In the genomic region with DNA sequence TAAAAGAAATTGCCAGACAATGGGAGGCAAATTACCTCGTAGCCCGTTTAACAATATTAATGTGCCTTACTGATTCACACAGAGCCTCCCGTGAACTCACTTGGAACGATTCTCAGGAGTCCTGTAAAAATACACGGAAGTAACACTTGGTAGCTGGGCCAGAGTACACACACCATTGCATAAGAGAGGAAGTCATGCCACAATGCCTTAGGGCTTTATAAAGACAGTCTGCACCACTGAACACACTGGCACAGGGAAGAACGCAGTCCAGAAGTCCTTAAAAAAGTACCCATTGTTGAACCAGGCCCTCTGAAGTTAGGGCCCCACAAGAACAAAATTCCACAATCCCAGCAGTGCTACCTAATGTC, we compare ENCODE assay signal across 1 cellular context.
TF ChIP-seq lines count a peak whose summit lies in the region.

No MANE protein-coding gene starts in this region.

TF ChIP-seq in HepG2, 621 proteins besides CTCF, POLR2A, EP300 and RAD21 (continued from another document and continues in another):
- TF ChIP-seq, protein P1, sequence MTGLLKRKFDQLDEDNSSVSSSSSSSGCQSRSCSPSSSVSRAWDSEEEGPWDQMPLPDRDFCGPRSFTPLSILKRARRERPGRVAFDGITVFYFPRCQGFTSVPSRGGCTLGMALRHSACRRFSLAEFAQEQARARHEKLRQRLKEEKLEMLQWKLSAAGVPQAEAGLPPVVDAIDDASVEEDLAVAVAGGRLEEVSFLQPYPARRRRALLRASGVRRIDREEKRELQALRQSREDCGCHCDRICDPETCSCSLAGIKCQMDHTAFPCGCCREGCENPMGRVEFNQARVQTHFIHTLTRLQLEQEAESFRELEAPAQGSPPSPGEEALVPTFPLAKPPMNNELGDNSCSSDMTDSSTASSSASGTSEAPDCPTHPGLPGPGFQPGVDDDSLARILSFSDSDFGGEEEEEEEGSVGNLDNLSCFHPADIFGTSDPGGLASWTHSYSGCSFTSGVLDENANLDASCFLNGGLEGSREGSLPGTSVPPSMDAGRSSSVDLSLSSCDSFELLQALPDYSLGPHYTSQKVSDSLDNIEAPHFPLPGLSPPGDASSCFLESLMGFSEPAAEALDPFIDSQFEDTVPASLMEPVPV (CRISPR knock-in tag; IDR thresholded peaks at IDR 0.05): no peak
- TF ChIP-seq ZIK1 (CRISPR knock-in tag; IDR thresholded peaks at IDR 0.05; ENCODE audit: borderline replicate concordance, low read depth) (no peak), ESRRA (CRISPR knock-in tag; IDR thresholded peaks at IDR 0.05; ENCODE audit: low read depth) (no peak), ZNF552 (CRISPR knock-in tag; IDR thresholded peaks at IDR 0.05; ENCODE audit: borderline replicate concordance) (peak; percentile 30; the same call in 1 of the 2 replicates), ZNF331 (CRISPR knock-in tag; IDR thresholded peaks at IDR 0.05) (peak; percentile 83; the same call in 1 of the 2 replicates), ZNF354B (CRISPR knock-in tag; IDR thresholded peaks at IDR 0.05) (no peak), NAIF1 (CRISPR knock-in tag; IDR thresholded peaks at IDR 0.05; ENCODE audit: borderline replicate concordance) (no peak), HOXA5 (CRISPR knock-in tag; IDR thresholded peaks at IDR 0.05) (0 out of 2 replicates have a peak, but pooled peaks have one; percentile 45), SMAD3 (CRISPR knock-in tag; IDR thresholded peaks at IDR 0.05) (peak; percentile 31; the same call in 1 of the 2 replicates), MXD3 (CRISPR knock-in tag; IDR thresholded peaks at IDR 0.05) (no peak), HMGA1 (CRISPR knock-in tag; conservative IDR thresholded peaks at IDR 0.05) (no peak), ZNF337 (CRISPR knock-in tag; IDR thresholded peaks at IDR 0.05; ENCODE audit: borderline replicate concordance, low read depth) (0 out of 2 replicates have a peak, but pooled peaks have one; percentile 51), ATM (IDR thresholded peaks at IDR 0.05; ENCODE audit: borderline replicate concordance) (no peak), FOSL2 (CRISPR knock-in tag; IDR thresholded peaks at IDR 0.05) (peak; percentile 78), ZC3H4 (CRISPR knock-in tag; IDR thresholded peaks at IDR 0.05; ENCODE audit: borderline replicate concordance) (no peak), HNRNPL (IDR thresholded peaks at IDR 0.05; ENCODE audit: low read depth, low read length) (0 out of 2 replicates have a peak, but pooled peaks have one; percentile 59), ZNF841 (CRISPR knock-in tag; IDR thresholded peaks at IDR 0.05; ENCODE audit: borderline replicate concordance) (no peak), MED13 (CRISPR knock-in tag; IDR thresholded peaks at IDR 0.05) (no peak), ZBTB40 (IDR thresholded peaks at IDR 0.05) (no peak), ZBTB40 (CRISPR knock-in tag; IDR thresholded peaks at IDR 0.05) (no peak), JUND (CRISPR knock-in tag; IDR thresholded peaks at IDR 0.05) (no peak), ZNF720 (CRISPR knock-in tag; IDR thresholded peaks at IDR 0.05) (no peak), ZNF776 (CRISPR knock-in tag; IDR thresholded peaks at IDR 0.05) (no peak), GZF1 (CRISPR knock-in tag; IDR thresholded peaks at IDR 0.05) (no peak), E2F5 (CRISPR knock-in tag; conservative IDR thresholded peaks at IDR 0.05) (no peak), ZFY (CRISPR knock-in tag; IDR thresholded peaks at IDR 0.05) (peak; percentile 58; the same call in 1 of the 2 replicates), FOXO4 (CRISPR knock-in tag; conservative IDR thresholded peaks at IDR 0.05) (no peak), ZNF350 (CRISPR knock-in tag; IDR thresholded peaks at IDR 0.05; ENCODE audit: borderline replicate concordance, low read depth) (no peak), ETV6 (CRISPR knock-in tag; conservative IDR thresholded peaks at IDR 0.05) (peak; percentile 97), TCF7 (IDR thresholded peaks at IDR 0.05; ENCODE audit: low read depth) (peak; percentile 49), ZNF138 (CRISPR knock-in tag; IDR thresholded peaks at IDR 0.05; ENCODE audit: low read depth) (no peak)
- TF ChIP-seq, protein P2, sequence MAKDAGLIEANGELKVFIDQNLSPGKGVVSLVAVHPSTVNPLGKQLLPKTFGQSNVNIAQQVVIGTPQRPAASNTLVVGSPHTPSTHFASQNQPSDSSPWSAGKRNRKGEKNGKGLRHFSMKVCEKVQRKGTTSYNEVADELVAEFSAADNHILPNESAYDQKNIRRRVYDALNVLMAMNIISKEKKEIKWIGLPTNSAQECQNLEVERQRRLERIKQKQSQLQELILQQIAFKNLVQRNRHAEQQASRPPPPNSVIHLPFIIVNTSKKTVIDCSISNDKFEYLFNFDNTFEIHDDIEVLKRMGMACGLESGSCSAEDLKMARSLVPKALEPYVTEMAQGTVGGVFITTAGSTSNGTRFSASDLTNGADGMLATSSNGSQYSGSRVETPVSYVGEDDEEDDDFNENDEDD (CRISPR knock-in tag; IDR thresholded peaks at IDR 0.05; ENCODE audit: borderline replicate concordance): no peak
- TF ChIP-seq, protein P3, sequence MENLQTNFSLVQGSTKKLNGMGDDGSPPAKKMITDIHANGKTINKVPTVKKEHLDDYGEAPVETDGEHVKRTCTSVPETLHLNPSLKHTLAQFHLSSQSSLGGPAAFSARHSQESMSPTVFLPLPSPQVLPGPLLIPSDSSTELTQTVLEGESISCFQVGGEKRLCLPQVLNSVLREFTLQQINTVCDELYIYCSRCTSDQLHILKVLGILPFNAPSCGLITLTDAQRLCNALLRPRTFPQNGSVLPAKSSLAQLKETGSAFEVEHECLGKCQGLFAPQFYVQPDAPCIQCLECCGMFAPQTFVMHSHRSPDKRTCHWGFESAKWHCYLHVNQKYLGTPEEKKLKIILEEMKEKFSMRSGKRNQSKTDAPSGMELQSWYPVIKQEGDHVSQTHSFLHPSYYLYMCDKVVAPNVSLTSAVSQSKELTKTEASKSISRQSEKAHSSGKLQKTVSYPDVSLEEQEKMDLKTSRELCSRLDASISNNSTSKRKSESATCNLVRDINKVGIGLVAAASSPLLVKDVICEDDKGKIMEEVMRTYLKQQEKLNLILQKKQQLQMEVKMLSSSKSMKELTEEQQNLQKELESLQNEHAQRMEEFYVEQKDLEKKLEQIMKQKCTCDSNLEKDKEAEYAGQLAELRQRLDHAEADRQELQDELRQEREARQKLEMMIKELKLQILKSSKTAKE (CRISPR knock-in tag; IDR thresholded peaks at IDR 0.05; ENCODE audit: borderline replicate concordance): no peak
- TF ChIP-seq, protein P4, sequence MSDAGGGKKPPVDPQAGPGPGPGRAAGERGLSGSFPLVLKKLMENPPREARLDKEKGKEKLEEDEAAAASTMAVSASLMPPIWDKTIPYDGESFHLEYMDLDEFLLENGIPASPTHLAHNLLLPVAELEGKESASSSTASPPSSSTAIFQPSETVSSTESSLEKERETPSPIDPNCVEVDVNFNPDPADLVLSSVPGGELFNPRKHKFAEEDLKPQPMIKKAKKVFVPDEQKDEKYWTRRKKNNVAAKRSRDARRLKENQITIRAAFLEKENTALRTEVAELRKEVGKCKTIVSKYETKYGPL (CRISPR knock-in tag; IDR thresholded peaks at IDR 0.05): peak; percentile 96
- TF ChIP-seq, protein P5, sequence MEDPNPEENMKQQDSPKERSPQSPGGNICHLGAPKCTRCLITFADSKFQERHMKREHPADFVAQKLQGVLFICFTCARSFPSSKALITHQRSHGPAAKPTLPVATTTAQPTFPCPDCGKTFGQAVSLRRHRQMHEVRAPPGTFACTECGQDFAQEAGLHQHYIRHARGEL (CRISPR knock-in tag; IDR thresholded peaks at IDR 0.05): no peak
- TF ChIP-seq, protein P6, sequence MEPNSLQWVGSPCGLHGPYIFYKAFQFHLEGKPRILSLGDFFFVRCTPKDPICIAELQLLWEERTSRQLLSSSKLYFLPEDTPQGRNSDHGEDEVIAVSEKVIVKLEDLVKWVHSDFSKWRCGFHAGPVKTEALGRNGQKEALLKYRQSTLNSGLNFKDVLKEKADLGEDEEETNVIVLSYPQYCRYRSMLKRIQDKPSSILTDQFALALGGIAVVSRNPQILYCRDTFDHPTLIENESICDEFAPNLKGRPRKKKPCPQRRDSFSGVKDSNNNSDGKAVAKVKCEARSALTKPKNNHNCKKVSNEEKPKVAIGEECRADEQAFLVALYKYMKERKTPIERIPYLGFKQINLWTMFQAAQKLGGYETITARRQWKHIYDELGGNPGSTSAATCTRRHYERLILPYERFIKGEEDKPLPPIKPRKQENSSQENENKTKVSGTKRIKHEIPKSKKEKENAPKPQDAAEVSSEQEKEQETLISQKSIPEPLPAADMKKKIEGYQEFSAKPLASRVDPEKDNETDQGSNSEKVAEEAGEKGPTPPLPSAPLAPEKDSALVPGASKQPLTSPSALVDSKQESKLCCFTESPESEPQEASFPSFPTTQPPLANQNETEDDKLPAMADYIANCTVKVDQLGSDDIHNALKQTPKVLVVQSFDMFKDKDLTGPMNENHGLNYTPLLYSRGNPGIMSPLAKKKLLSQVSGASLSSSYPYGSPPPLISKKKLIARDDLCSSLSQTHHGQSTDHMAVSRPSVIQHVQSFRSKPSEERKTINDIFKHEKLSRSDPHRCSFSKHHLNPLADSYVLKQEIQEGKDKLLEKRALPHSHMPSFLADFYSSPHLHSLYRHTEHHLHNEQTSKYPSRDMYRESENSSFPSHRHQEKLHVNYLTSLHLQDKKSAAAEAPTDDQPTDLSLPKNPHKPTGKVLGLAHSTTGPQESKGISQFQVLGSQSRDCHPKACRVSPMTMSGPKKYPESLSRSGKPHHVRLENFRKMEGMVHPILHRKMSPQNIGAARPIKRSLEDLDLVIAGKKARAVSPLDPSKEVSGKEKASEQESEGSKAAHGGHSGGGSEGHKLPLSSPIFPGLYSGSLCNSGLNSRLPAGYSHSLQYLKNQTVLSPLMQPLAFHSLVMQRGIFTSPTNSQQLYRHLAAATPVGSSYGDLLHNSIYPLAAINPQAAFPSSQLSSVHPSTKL (CRISPR knock-in tag; IDR thresholded peaks at IDR 0.05): peak; percentile 95
